ENCODE assay signal across 33 cellular contexts in the genomic region with DNA sequence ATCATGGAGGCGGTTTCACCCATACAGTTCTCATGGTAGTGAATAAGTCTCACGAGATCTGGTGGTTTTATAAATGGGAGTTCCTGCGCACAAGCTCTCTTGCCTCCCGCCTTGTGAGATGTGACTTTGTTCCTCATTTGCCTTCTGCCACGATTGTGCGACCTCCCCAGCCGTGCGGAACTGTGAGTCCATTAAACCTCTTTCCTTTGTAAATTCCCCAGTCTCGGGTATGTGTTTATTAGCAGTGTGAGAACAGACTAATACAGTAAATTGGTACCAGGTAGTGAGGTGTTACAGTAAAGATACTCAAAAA. TPM values are rescaled to one million over a fixed set of nuclear protein-coding genes. Genes with fewer than 3 reads are reported as not detected.
A peak's percentile ranks its signal among the peaks of the same experiment; 100 is the strongest.
DNase-seq lines count a peak whose midpoint lies in the region; ATAC-seq and TF ChIP-seq lines count a peak whose summit lies in the region.
"Had no signal": no experiment of that assay in that cellular context is flagged by ENCODE, and none has a peak within 500 bp of the region (broad histone marks: within the 10 kb centered on the region; RNA-seq: fewer than 3 reads in every experiment).

No MANE protein-coding gene starts in this region.

- no peaks in the 10 kb centered on the region for H3K9me2 ChIP-seq in hepatocyte (replicated peaks; ENCODE audit: insufficient read depth)

- H3K4me1 Mint-ChIP-seq in IgD-negative memory B cell (peaks cover 2 to 11% (median 11%) of the 10 kb centered on the region in 3 donors), activated B cell treated with CpG ODN at 0.5 μM for 24 hours (peaks cover 19% of the 10 kb centered on the region), progenitor cell of endocrine pancreas (ENCODE audit: low read depth) (peaks cover 8% of the 10 kb centered on the region)

- no peak for TF ChIP-seq POLR2A in stomach (IDR thresholded peaks at IDR 0.05)

- H3K36me3 Mint-ChIP-seq in IgD-negative memory B cell (no peaks in the 10 kb centered on the region), activated B cell treated with CpG ODN at 0.5 μM for 24 hours (ENCODE audit: low read depth) (no peaks in the 10 kb centered on the region), progenitor cell of endocrine pancreas (ENCODE audit: insufficient read depth) (no peaks in the 10 kb centered on the region)
- H3K36me3 Mint-ChIP-seq: activated CD4-positive, alpha-beta memory T cell treated with anti-CD3 and anti-CD28 coated beads for 36 hours; activated naive CD4-positive, alpha-beta T cell treated with anti-CD3 and anti-CD28 coated beads, Interleukin-2, amount 10 ng/mL, durations not matched to agents 7 days and 5 days; naive thymus-derived CD8-positive, alpha-beta T cell had no signal

- no peaks in the 10 kb centered on the region for H3K27me3 ChIP-seq in stomach
- H3K27me3 ChIP-seq in hepatocyte = no peaks in the 10 kb centered on the region
- H3K27me3 ChIP-seq: body of pancreas, esophagus muscularis mucosa, foreskin keratinocyte, heart right ventricle, sigmoid colon had no signal

- H3K4me3 Mint-ChIP-seq in IgD-negative memory B cell (peak overlapping the region in 1 of 4 donors; percentile 11), activated B cell treated with CpG ODN at 0.5 μM for 24 hours (no peak overlapping the region), progenitor cell of endocrine pancreas (ENCODE audit: low read depth) (no peak overlapping the region)
- H3K4me3 Mint-ChIP-seq: activated CD4-positive, alpha-beta memory T cell treated with anti-CD3 and anti-CD28 coated beads for 36 hours; activated naive CD4-positive, alpha-beta T cell treated with anti-CD3 and anti-CD28 coated beads, Interleukin-2, amount 10 ng/mL, durations not matched to agents 7 days and 5 days; activated T-helper 1 cell treated with anti-CD3 and anti-CD28 coated beads, Interleukin-12 subunit alpha, Interleukin-12 subunit beta, Interleukin-2, Interleukin-4 antibody, amounts not matched to agents 30 ng/mL and 10 ng/mL and 1 ng/mL, durations not matched to agents 14 hours and 24 hours and 36 hours; CD4-positive, alpha-beta T cell; naive thymus-derived CD8-positive, alpha-beta T cell; T-helper 1 cell treated with Interleukin-12 subunit alpha and Interleukin-12 subunit beta and Interleukin-4 antibody, amounts not matched to agents 30 μg/mL and 1 μg/mL, for 36 hours had no signal

- H2AFZ ChIP-seq in hepatocyte = no peak overlapping the region
- H2AFZ ChIP-seq: GM23248 had no signal

- no peaks in the 10 kb centered on the region for H3K9me3 ChIP-seq in stomach
- H3K9me3 ChIP-seq in hepatocyte (ENCODE audit: low read depth) = no peaks in the 10 kb centered on the region
- H3K9me3 ChIP-seq: body of pancreas, esophagus muscularis mucosa, heart right ventricle, psoas muscle, sigmoid colon had no signal

- 56 to 70% (median 64%) methylated on average over 9 of the region's 9 CpGs for WGBS in stomach, 5 donors
- 92% methylated on average over 9 of the region's 9 CpGs for WGBS in hepatocyte (ENCODE audit: low lambda C conversion rate, missing lambda C conversion rate)

- no peaks in the 10 kb centered on the region for H3K79me2 ChIP-seq in hepatocyte

- DNase-seq in NOMO-1 treated with dmso at 0.1 percent for 144 hours (lab: John Stamatoyannopoulos, UW; ENCODE audit: unreplicated experiment) = peak; percentile 87
- DNase-seq in activated B cell treated with CpG ODN at 0.5 μM for 24 hours = no peak
- no peak for DNase-seq in stomach
- no peak for DNase-seq in SW480 (ENCODE audit: low spot score)
- no peak for DNase-seq in progenitor cell of endocrine pancreas (ENCODE audit: low spot score, unreplicated experiment)
- no peak for DNase-seq in hepatocyte (ENCODE audit: low spot score)
- DNase-seq: activated CD4-positive, alpha-beta memory T cell treated with anti-CD3 and anti-CD28 coated beads for 36 hours; activated naive CD4-positive, alpha-beta T cell treated with anti-CD3 and anti-CD28 coated beads, Interleukin-2, amount 10 ng/mL, durations not matched to agents 7 days and 5 days; body of pancreas; CD4-positive, alpha-beta T cell; cerebellar nuclear complex; dermis blood vessel endothelial cell; DMS79 treated with DMSO at 0.1 percent for 48 hours; foreskin keratinocyte; GM23248; heart right ventricle; kidney; naive thymus-derived CD8-positive, alpha-beta T cell; NCI-H1417; NCI-H2081; NCI-H2227 treated with DMSO at 0.1 percent for 48 hours; NCI-H526 treated with DMSO at 0.1 percent for 48 hours; nucleus accumbens; psoas muscle; sigmoid colon; stimulated activated CD4-positive, alpha-beta T cell treated with anti-CD3 and anti-CD28 coated beads, Interleukin-4, amount 100 ng/mL, for 24 hours; substantia nigra had no signal

- H3K4me2 ChIP-seq in hepatocyte = no peak overlapping the region

- intact Hi-C loops in activated B cell treated with CpG ODN at 0.5 μM for 24 hours (cut with micrococcal nuclease) = no loop called here
- intact Hi-C loops in stomach (cut with DNase I; ENCODE audit: low total_unique reads) = no loop called here

- H3K4me3 ChIP-seq in stomach (no peak overlapping the region), hepatocyte (no peak overlapping the region)
- H3K4me3 ChIP-seq: body of pancreas, esophagus muscularis mucosa, GM23248, heart right ventricle, psoas muscle, sigmoid colon had no signal

- H3K27me3 Mint-ChIP-seq in IgD-negative memory B cell (no peaks in the 10 kb centered on the region), activated B cell treated with CpG ODN at 0.5 μM for 24 hours (no peaks in the 10 kb centered on the region), progenitor cell of endocrine pancreas (no peaks in the 10 kb centered on the region)
- H3K27me3 Mint-ChIP-seq: activated CD4-positive, alpha-beta memory T cell treated with anti-CD3 and anti-CD28 coated beads for 36 hours; CD4-positive, alpha-beta T cell; naive thymus-derived CD8-positive, alpha-beta T cell had no signal

- peak overlapping the region in 2 of 3 donors; percentile 4 to 32 for H3K27ac Mint-ChIP-seq in IgD-negative memory B cell
- H3K27ac Mint-ChIP-seq in activated B cell treated with CpG ODN at 0.5 μM for 24 hours = peak overlapping the region; percentile 8
- H3K27ac Mint-ChIP-seq in progenitor cell of endocrine pancreas = no peak overlapping the region
- H3K27ac Mint-ChIP-seq: activated CD4-positive, alpha-beta memory T cell treated with anti-CD3 and anti-CD28 coated beads for 36 hours; activated naive CD4-positive, alpha-beta T cell treated with anti-CD3 and anti-CD28 coated beads, Interleukin-2, amount 10 ng/mL, durations not matched to agents 7 days and 5 days; activated T-helper 1 cell treated with anti-CD3 and anti-CD28 coated beads, Interleukin-12 subunit alpha, Interleukin-12 subunit beta, Interleukin-2, Interleukin-4 antibody, amounts not matched to agents 30 ng/mL and 10 ng/mL and 1 ng/mL, durations not matched to agents 14 hours and 24 hours and 36 hours; CD4-positive, alpha-beta T cell; T-helper 1 cell treated with Interleukin-12 subunit alpha and Interleukin-12 subunit beta and Interleukin-4 antibody, amounts not matched to agents 30 μg/mL and 1 μg/mL, for 36 hours had no signal

- ATAC-seq in activated B cell treated with CpG ODN at 0.5 μM for 24 hours (ENCODE audit: low read depth) (peak; percentile 45), HG02885 (IDR thresholded peaks at IDR 0.05; ENCODE audit: poor library complexity, unreplicated experiment) (no peak)
- ATAC-seq: body of pancreas; foreskin keratinocyte; naive thymus-derived CD8-positive, alpha-beta T cell; psoas muscle had no signal

- CTCF ChIA-PET in activated B cell treated with CpG ODN at 0.5 μM for 24 hours (lab: Charles Lee) = interaction anchor here (0.8 to 2.2 kb wide), 3 partner anchors 11 to 102 kb away, joined by 3 to 23 read pairs (median 12); no protein-coding TSS in a partner anchor

- H3K9me3 Mint-ChIP-seq in IgD-negative memory B cell (peaks cover 0 to 3% (median 0%) of the 10 kb centered on the region in 3 donors), activated B cell treated with CpG ODN at 0.5 μM for 24 hours (no peaks in the 10 kb centered on the region), progenitor cell of endocrine pancreas (ENCODE audit: low read depth) (peaks cover 5% of the 10 kb centered on the region)
- H3K9me3 Mint-ChIP-seq: activated CD4-positive, alpha-beta memory T cell treated with anti-CD3 and anti-CD28 coated beads for 36 hours; activated T-helper 1 cell treated with anti-CD3 and anti-CD28 coated beads, Interleukin-12 subunit alpha, Interleukin-12 subunit beta, Interleukin-2, Interleukin-4 antibody, amounts not matched to agents 30 ng/mL and 10 ng/mL and 1 ng/mL, durations not matched to agents 14 hours and 24 hours and 36 hours; CD4-positive, alpha-beta T cell; naive thymus-derived CD8-positive, alpha-beta T cell; T-helper 1 cell treated with Interleukin-12 subunit alpha and Interleukin-12 subunit beta and Interleukin-4 antibody, amounts not matched to agents 30 μg/mL and 1 μg/mL, for 36 hours had no signal

- H3K36me3 ChIP-seq in stomach = no peaks in the 10 kb centered on the region
- H3K36me3 ChIP-seq in hepatocyte (replicated peaks; ENCODE audit: insufficient read depth, low read depth) = no peaks in the 10 kb centered on the region
- H3K36me3 ChIP-seq: esophagus muscularis mucosa, heart right ventricle, sigmoid colon had no signal

- POLR2A ChIA-PET in activated B cell treated with CpG ODN at 0.5 μM for 24 hours (lab: Charles Lee) = interaction anchor here (0.6 kb wide), 2 partner anchors 311 to 428 kb away, joined by 4 to 7 read pairs; no protein-coding TSS in a partner anchor

- TF ChIP-seq CTCF in activated B cell treated with CpG ODN at 0.5 μM for 24 hours (IDR thresholded peaks at IDR 0.05) (no peak), stomach (IDR thresholded peaks at IDR 0.05) (no peak), progenitor cell of endocrine pancreas (IDR thresholded peaks at IDR 0.05; ENCODE audit: unreplicated experiment) (no peak), hepatocyte (IDR thresholded peaks at IDR 0.05; ENCODE audit: poor library complexity) (no peak)

- TF ChIP-seq EP300 in stomach (IDR thresholded peaks at IDR 0.05) = no peak

- H4K20me1 ChIP-seq in hepatocyte (ENCODE audit: insufficient read depth, poor library complexity, severe bottlenecking) = no peaks in the 10 kb centered on the region

- peak overlapping the region; percentile 35 to 82 (median 69) for H3K27ac ChIP-seq in stomach
- no peak overlapping the region for H3K27ac ChIP-seq in hepatocyte
- H3K27ac ChIP-seq: body of pancreas, esophagus muscularis mucosa, foreskin keratinocyte, GM23248, heart right ventricle, psoas muscle, RWPE1, sigmoid colon had no signal

- peaks cover 0 to 25% (median 7%) of the 10 kb centered on the region in 4 donors for H3K4me1 ChIP-seq in stomach
- peaks cover 6% of the 10 kb centered on the region for H3K4me1 ChIP-seq in hepatocyte (ENCODE audit: insufficient read depth)
- H3K4me1 ChIP-seq: esophagus muscularis mucosa, foreskin keratinocyte, heart right ventricle, psoas muscle, sigmoid colon had no signal

RNA-seq across cellular contexts. Expression of a gene that starts 8.1 kb away (rescaled TPM):
- polyA plus RNA-seq in IgD-negative memory B cell (30.5 TPM), stomach (10 to 100 TPM; 10.5 to 13.0 (median 12.4) TPM), hepatocyte (4.3 and 5.9 TPM in 2 replicates)
- total RNA-seq in activated B cell treated with CpG ODN at 0.5 μM for 24 hours (153 and 164 TPM in 2 replicates), stomach (10 to 100 TPM; 19.3 to 66.9 (median 41.5) TPM), progenitor cell of endocrine pancreas (78.1 and 85.5 TPM in 2 replicates), hepatocyte (4.7 and 11.3 TPM in 2 replicates)
- total RNA-seq: GM23248 had no signal
- polyA plus RNA-seq: GM23248 had no signal
